ENCODE assay signal across 1 cellular context in the genomic region with DNA sequence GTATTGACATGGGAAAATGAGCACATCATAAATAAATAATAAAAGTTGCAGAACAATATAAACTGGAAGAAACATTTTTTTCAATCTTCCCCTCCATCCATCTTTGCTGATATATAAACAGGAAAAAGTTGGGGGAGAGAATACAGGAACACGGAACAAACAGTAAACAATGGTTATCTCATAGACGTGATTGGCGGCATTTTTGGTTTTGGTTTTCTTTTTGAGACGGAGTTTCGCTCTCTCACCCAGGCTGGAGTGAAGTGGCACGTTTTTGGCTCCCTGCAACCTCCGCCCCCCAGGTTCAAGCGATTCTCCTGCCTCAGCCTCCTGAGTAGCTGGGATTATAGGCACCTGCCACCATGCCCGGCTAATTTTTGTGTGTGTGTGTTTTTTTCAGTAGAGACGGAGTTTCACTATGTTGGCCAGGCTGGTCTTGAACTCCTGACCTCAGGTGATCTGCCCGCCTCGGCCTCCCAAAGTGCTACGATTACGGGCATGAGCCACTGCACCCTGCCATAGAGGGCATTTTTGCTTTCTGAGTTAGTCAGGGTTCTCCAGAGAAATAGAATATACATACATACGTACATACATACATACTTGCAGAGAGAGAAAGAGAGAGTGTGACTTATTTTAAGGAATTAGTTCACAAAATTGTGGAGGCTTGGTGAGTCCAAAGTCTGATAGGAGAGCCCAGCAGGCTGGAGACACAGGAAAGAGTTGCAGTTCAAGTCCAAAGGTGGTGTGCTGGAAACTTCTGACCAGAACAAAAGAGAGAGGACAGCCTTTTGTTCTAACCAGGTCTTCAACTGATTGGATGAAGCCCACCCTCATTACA.
TF ChIP-seq lines count a peak whose summit lies in the region.

No MANE protein-coding gene starts in this region.

TF ChIP-seq in WTC11, 78 proteins besides CTCF, POLR2A, EP300 and RAD21 (continued from another document):
- TF ChIP-seq, protein P1, sequence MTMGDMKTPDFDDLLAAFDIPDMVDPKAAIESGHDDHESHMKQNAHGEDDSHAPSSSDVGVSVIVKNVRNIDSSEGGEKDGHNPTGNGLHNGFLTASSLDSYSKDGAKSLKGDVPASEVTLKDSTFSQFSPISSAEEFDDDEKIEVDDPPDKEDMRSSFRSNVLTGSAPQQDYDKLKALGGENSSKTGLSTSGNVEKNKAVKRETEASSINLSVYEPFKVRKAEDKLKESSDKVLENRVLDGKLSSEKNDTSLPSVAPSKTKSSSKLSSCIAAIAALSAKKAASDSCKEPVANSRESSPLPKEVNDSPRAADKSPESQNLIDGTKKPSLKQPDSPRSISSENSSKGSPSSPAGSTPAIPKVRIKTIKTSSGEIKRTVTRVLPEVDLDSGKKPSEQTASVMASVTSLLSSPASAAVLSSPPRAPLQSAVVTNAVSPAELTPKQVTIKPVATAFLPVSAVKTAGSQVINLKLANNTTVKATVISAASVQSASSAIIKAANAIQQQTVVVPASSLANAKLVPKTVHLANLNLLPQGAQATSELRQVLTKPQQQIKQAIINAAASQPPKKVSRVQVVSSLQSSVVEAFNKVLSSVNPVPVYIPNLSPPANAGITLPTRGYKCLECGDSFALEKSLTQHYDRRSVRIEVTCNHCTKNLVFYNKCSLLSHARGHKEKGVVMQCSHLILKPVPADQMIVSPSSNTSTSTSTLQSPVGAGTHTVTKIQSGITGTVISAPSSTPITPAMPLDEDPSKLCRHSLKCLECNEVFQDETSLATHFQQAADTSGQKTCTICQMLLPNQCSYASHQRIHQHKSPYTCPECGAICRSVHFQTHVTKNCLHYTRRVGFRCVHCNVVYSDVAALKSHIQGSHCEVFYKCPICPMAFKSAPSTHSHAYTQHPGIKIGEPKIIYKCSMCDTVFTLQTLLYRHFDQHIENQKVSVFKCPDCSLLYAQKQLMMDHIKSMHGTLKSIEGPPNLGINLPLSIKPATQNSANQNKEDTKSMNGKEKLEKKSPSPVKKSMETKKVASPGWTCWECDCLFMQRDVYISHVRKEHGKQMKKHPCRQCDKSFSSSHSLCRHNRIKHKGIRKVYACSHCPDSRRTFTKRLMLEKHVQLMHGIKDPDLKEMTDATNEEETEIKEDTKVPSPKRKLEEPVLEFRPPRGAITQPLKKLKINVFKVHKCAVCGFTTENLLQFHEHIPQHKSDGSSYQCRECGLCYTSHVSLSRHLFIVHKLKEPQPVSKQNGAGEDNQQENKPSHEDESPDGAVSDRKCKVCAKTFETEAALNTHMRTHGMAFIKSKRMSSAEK (CRISPR knock-in tag; IDR thresholded peaks at IDR 0.05; ENCODE audit: borderline replicate concordance), result no peak
- no peak for TF ChIP-seq ZMAT4 (CRISPR knock-in tag; IDR thresholded peaks at IDR 0.05)
